In genomic region chrY:22373494-22373893, GRCh38 we compare ENCODE assay signal across 34 cellular contexts. TPM values are rescaled to one million over a fixed set of nuclear protein-coding genes. Genes with fewer than 3 reads are reported as not detected.
"Had no signal": no experiment of that assay in that cellular context is flagged by ENCODE, and none has a peak within 500 bp of the region (broad histone marks: within the 10 kb centered on the region; RNA-seq: fewer than 3 reads in every experiment).

No MANE protein-coding gene starts in this region.

- ATAC-seq: activated naive CD4-positive, alpha-beta T cell treated with anti-CD3 and anti-CD28 coated beads, Interleukin-2, amount 50 U/mL, for 72 hours; activated T-cell treated with anti-CD3 and anti-CD28 coated beads, Interleukin-2, amount 50 U/mL, for 4 hours; Right ventricle myocardium inferior; SK-N-SH treated with all-trans-retinoic acid at 6 μM for 48 hours had no signal

- H3K4me3 ChIP-seq: PC-9 had no signal

- DNase-seq: activated B cell treated with CpG ODN at 0.5 μM for 24 hours; activated CD4-positive, alpha-beta memory T cell treated with anti-CD3 and anti-CD28 coated beads for 36 hours; activated CD4-positive, alpha-beta T cell treated with anti-CD3 and anti-CD28 coated beads for 4 hours; activated CD4-positive, alpha-beta T cell treated with anti-CD3 and anti-CD28 coated beads, Interleukin-2, amount 50 U/mL, for 1 hour; activated CD4-positive, CD25-positive, alpha-beta regulatory T cell treated with anti-CD3 and anti-CD28 coated beads, Interleukin-2, amount 50 U/mL, for 72 hours; activated CD8-positive, alpha-beta memory T cell treated with anti-CD3 and anti-CD28 coated beads, Interleukin-2, amount 50 U/mL, for 4 hours; activated gamma-delta T cell treated with Interleukin-2 at 50 U/mL for 16 hours; activated naive CD4-positive, alpha-beta T cell treated with anti-CD3 and anti-CD28 coated beads for 36 hours; activated T-cell treated with anti-CD3 and anti-CD28 coated beads for 4 hours; activated T-cell treated with anti-CD3 and anti-CD28 coated beads, Interleukin-2, amount 50 U/mL, for 4 hours; anterior cingulate cortex; Karpas-422; NCI-H1105; NCI-H1417 treated with DMSO at 0.1 percent for 48 hours; NCI-H187 treated with DMSO at 0.1 percent for 48 hours; NCI-H2081; NCI-H345; NCI-H524 treated with DMSO at 0.1 percent for 48 hours; NCI-H748 treated with DMSO at 0.1 percent for 48 hours; NK-92 treated with Interleukin-12 subunit alpha and Interleukin-12 subunit beta, amount 100 ng/mL, for 24 hours; PC-9; SIG-M5; T-helper 1 cell; T-helper 2 cell; T-helper 9 cell had no signal

RNA-seq across cellular contexts. Expression of gene RBMY1J, which starts 29.7 kb away (rescaled TPM):
- total RNA-seq: activated B cell treated with CpG ODN at 0.5 μM for 24 hours; activated CD4-positive, alpha-beta memory T cell treated with anti-CD3 and anti-CD28 coated beads for 36 hours; activated naive CD4-positive, alpha-beta T cell treated with anti-CD3 and anti-CD28 coated beads for 36 hours; activated naive CD4-positive, alpha-beta T cell treated with anti-CD3 and anti-CD28 coated beads, Interleukin-2, amount 50 U/mL, for 72 hours; activated T-cell treated with anti-CD3 and anti-CD28 coated beads, Interleukin-2, amount 50 U/mL, for 4 hours; activated T-helper 1 cell treated with anti-CD3 and anti-CD28 coated beads, Interleukin-12 subunit alpha, Interleukin-12 subunit beta, Interleukin-2, Interleukin-4 antibody, amounts not matched to agents 30 ng/mL and 10 ng/mL and 1 ng/mL, durations not matched to agents 14 hours and 24 hours and 36 hours; chondrocyte; MCF 10A; NCI-H460; OCI-LY7; PC-9; Right ventricle myocardium inferior; SK-MEL-5 had no signal
